18 cellular contexts compared by ENCODE assay signal in genomic region chr16:66486199-66486772, GRCh38. TPM values are rescaled to one million over a fixed set of nuclear protein-coding genes. Genes with fewer than 3 reads are reported as not detected.
DNase-seq lines count a peak whose midpoint lies in the region; ATAC-seq and TF ChIP-seq lines count a peak whose summit lies in the region.
"Had no signal": no experiment of that assay in that cellular context is flagged by ENCODE, and none has a peak within 500 bp of the region (broad histone marks: within the 10 kb centered on the region; RNA-seq: fewer than 3 reads in every experiment).

No MANE protein-coding gene starts in this region.

- H3K36me3 ChIP-seq in right atrium auricular region (no peaks in the 10 kb centered on the region), esophagus squamous epithelium (no peaks in the 10 kb centered on the region), trophoblast cell (ENCODE audit: control insufficient read depth in 1 of 2, insufficient read depth in 2 of 2, low read length in 2 of 2) (no peaks in the 10 kb centered on the region), GM23338 (ENCODE audit: insufficient read depth) (no peaks in the 10 kb centered on the region), prostate gland (no peaks in the 10 kb centered on the region)
- H3K36me3 ChIP-seq: transverse colon had no signal

- H2BK120ac ChIP-seq in trophoblast cell (ENCODE audit: insufficient read depth, low read length, poor library complexity), result no peak overlapping the region

- no peak overlapping the region for H2BK5ac ChIP-seq in trophoblast cell (ENCODE audit: low read depth, low read length, poor library complexity)

- H2BK12ac ChIP-seq in trophoblast cell (ENCODE audit: low read length), result no peak overlapping the region

- H3K27me3 Mint-ChIP-seq in GM23338 (ENCODE audit: insufficient read depth, low read depth, poor library complexity), result peaks cover 6% of the 10 kb centered on the region
- H3K27me3 Mint-ChIP-seq: activated CD8-positive, alpha-beta T cell treated with anti-CD3 and anti-CD28 coated beads for 36 hours; activated naive CD8-positive, alpha-beta T cell treated with anti-CD3 and anti-CD28 coated beads, Interleukin-2, amount 50 U/mL, for 24 hours; activated T-helper 17 cell treated with anti-CD3 and anti-CD28 coated beads, Interleukin-2, amount 50 U/mL, for 72 hours had no signal

- H2AFZ ChIP-seq in trophoblast cell (ENCODE audit: insufficient read depth, low read length, poor library complexity) (no peak overlapping the region), GM23338 (no peak overlapping the region)

- TF ChIP-seq POLR2A in esophagus squamous epithelium (IDR thresholded peaks at IDR 0.05), result no peak
- TF ChIP-seq POLR2A in prostate gland (IDR thresholded peaks at IDR 0.05), result no peak

- intact Hi-C loops in Right ventricle myocardium superior (cut with DNase I) (no loop called here), esophagus squamous epithelium (cut with DNase I) (no loop called here), prostate gland (cut with DNase I) (no loop called here)

- H3K4me1 ChIP-seq in right atrium auricular region (peaks cover 0 to 27% of the 10 kb centered on the region in 2 donors), esophagus squamous epithelium (peaks cover 16 to 27% (median 19%) of the 10 kb centered on the region in 3 donors), trophoblast cell (ENCODE audit: control insufficient read depth in 1 of 2, insufficient read depth in 2 of 2, low read length in 2 of 2) (peaks cover 2 to 8% of the 10 kb centered on the region in 2 experiments), GM23338 (ENCODE audit: insufficient read depth) (no peaks in the 10 kb centered on the region), prostate gland (replicated peaks) (no peaks in the 10 kb centered on the region)

- no peak for TF ChIP-seq CTCF in right atrium auricular region (IDR thresholded peaks at IDR 0.05)
- no peak for TF ChIP-seq CTCF in esophagus squamous epithelium (IDR thresholded peaks at IDR 0.05)
- no peak for TF ChIP-seq CTCF in GM23338 (conservative IDR thresholded peaks at IDR 0.05; ENCODE audit: low read depth in 2 of 2)
- TF ChIP-seq CTCF in prostate gland (IDR thresholded peaks at IDR 0.05), result no peak

- no peak overlapping the region for H3K23ac ChIP-seq in trophoblast cell (ENCODE audit: low read length)

- H3K27ac ChIP-seq in right atrium auricular region (peak overlapping the region; percentile 48 to 52), esophagus squamous epithelium (peak overlapping the region; percentile 6 to 75 (median 62)), trophoblast cell (ENCODE audit: low read depth, low read length) (no peak overlapping the region), GM23338 (ENCODE audit: low read depth) (no peak overlapping the region), prostate gland (no peak overlapping the region)

- H2AK5ac ChIP-seq in trophoblast cell (ENCODE audit: low read length), result no peak overlapping the region

- no peak overlapping the region for H3K9ac ChIP-seq in trophoblast cell (ENCODE audit: low read length)

- H3K79me2 ChIP-seq in trophoblast cell (ENCODE audit: control insufficient read depth, insufficient read depth, low read length, poor library complexity) (no peaks in the 10 kb centered on the region), GM23338 (replicated peaks; ENCODE audit: insufficient read depth) (no peaks in the 10 kb centered on the region)

- no peaks in the 10 kb centered on the region for H3K9me2 ChIP-seq in GM23338 (ENCODE audit: insufficient read depth)

- no peak overlapping the region for H3K4me2 ChIP-seq in trophoblast cell (ENCODE audit: low read length)
- H3K4me2 ChIP-seq in GM23338, result no peak overlapping the region

- H3K14ac ChIP-seq in trophoblast cell (ENCODE audit: low read length), result no peak overlapping the region

- 90 to 94% methylated on average over 10 of the region's 12 CpGs for WGBS in esophagus squamous epithelium, 2 donors
- WGBS in trophoblast cell (ENCODE audit: extremely low coverage, insufficient coverage, insufficient read length), result no CpG with 5 or more reads among the region's 12 CpGs
- 92% methylated on average over 12 of the region's 12 CpGs for WGBS in prostate gland

- no peak overlapping the region for H4K12ac ChIP-seq in trophoblast cell (ENCODE audit: low read depth, low read length)

- no peaks in the 10 kb centered on the region for H3F3A ChIP-seq in GM23338 (replicated peaks; ENCODE audit: low read depth)

- peak overlapping the region; percentile 29 for H4K91ac ChIP-seq in trophoblast cell (ENCODE audit: low read depth, low read length)

- no peak for ATAC-seq in Right ventricle myocardium superior (ENCODE audit: poor library complexity)
- ATAC-seq in GM23338, result no peak
- ATAC-seq: activated CD8-positive, alpha-beta T cell treated with anti-CD3 and anti-CD28 coated beads for 36 hours; activated naive CD8-positive, alpha-beta T cell treated with anti-CD3 and anti-CD28 coated beads, Interleukin-2, amount 50 U/mL, for 24 hours; CD8-positive, alpha-beta T cell had no signal

- H3K9me3 ChIP-seq in right atrium auricular region, result no peaks in the 10 kb centered on the region
- no peaks in the 10 kb centered on the region for H3K9me3 ChIP-seq in esophagus squamous epithelium
- H3K9me3 ChIP-seq in trophoblast cell (ENCODE audit: insufficient read depth, low read depth, low read length), result no peaks in the 10 kb centered on the region
- no peaks in the 10 kb centered on the region for H3K9me3 ChIP-seq in prostate gland
- H3K9me3 ChIP-seq: transverse colon had no signal

- H3K36me3 Mint-ChIP-seq in GM23338 (ENCODE audit: low read depth), result no peaks in the 10 kb centered on the region; the same call in 1 of the 3 replicates
- H3K36me3 Mint-ChIP-seq: CD8-positive, alpha-beta T cell had no signal

- no peak overlapping the region for H3K4ac ChIP-seq in trophoblast cell (ENCODE audit: low read depth, low read length)

- no peak overlapping the region for H3K4me3 Mint-ChIP-seq in GM23338
- H3K4me3 Mint-ChIP-seq: activated CD8-positive, alpha-beta T cell treated with anti-CD3 and anti-CD28 coated beads for 36 hours; activated naive CD8-positive, alpha-beta T cell treated with anti-CD3 and anti-CD28 coated beads, Interleukin-2, amount 50 U/mL, for 24 hours; activated T-helper 17 cell treated with anti-CD3 and anti-CD28 coated beads, Interleukin-2, amount 50 U/mL, for 72 hours; CD8-positive, alpha-beta T cell had no signal

- no peaks in the 10 kb centered on the region for H4K20me1 ChIP-seq in GM23338 (replicated peaks; ENCODE audit: insufficient read depth)

- peaks cover 3% of the 10 kb centered on the region for H3K79me1 ChIP-seq in trophoblast cell (ENCODE audit: low read length)

- DNase-seq in right atrium auricular region (ENCODE audit: low spot score) (no peak), Right ventricle myocardium superior (no peak), esophagus squamous epithelium (lab: John Stamatoyannopoulos, UW) (no peak), trophoblast cell (no peak), GM23338 (ENCODE audit: low spot score) (no peak), prostate gland (ENCODE audit: low spot score) (no peak), DMS79 treated with DMSO at 0.1 percent for 48 hours (lab: John Stamatoyannopoulos, UW) (no peak), NCI-H146 treated with DMSO at 0.1 percent for 48 hours (lab: John Stamatoyannopoulos, UW; ENCODE audit: unreplicated experiment) (no peak)
- DNase-seq: activated CD8-positive, alpha-beta T cell treated with anti-CD3 and anti-CD28 coated beads for 36 hours; activated naive CD8-positive, alpha-beta T cell treated with anti-CD3 and anti-CD28 coated beads, Interleukin-2, amount 50 U/mL, for 24 hours; effector memory CD4-positive, alpha-beta T cell; hippocampal formation; NCI-H187 treated with DMSO at 0.1 percent for 48 hours; transverse colon had no signal

- H3K4me3 ChIP-seq in right atrium auricular region, result no peak overlapping the region
- no peak overlapping the region for H3K4me3 ChIP-seq in esophagus squamous epithelium
- H3K4me3 ChIP-seq in trophoblast cell (ENCODE audit: low read depth, low read length), result no peak overlapping the region
- no peak overlapping the region for H3K4me3 ChIP-seq in GM23338
- H3K4me3 ChIP-seq in prostate gland, result no peak overlapping the region
- H3K4me3 ChIP-seq: transverse colon had no signal

- H3K27me3 ChIP-seq in right atrium auricular region (no peaks in the 10 kb centered on the region), esophagus squamous epithelium (no peaks in the 10 kb centered on the region), trophoblast cell (ENCODE audit: insufficient read depth, low read length) (no peaks in the 10 kb centered on the region), GM23338 (ENCODE audit: insufficient read depth) (no peaks in the 10 kb centered on the region), prostate gland (replicated peaks; ENCODE audit: insufficient read depth) (no peaks in the 10 kb centered on the region)
- H3K27me3 ChIP-seq: transverse colon had no signal

- H4K8ac ChIP-seq in trophoblast cell (ENCODE audit: low read depth, low read length), result no peak overlapping the region

- H3K4me1 Mint-ChIP-seq in GM23338, result peaks cover 7% of the 10 kb centered on the region

- H3K27ac Mint-ChIP-seq in GM23338, result no peak overlapping the region
- H3K27ac Mint-ChIP-seq: activated CD8-positive, alpha-beta T cell treated with anti-CD3 and anti-CD28 coated beads for 36 hours; activated naive CD8-positive, alpha-beta T cell treated with anti-CD3 and anti-CD28 coated beads, Interleukin-2, amount 50 U/mL, for 24 hours; CD8-positive, alpha-beta T cell had no signal

- H3K18ac ChIP-seq in trophoblast cell (ENCODE audit: low read length), result no peak overlapping the region

- peaks cover 13% of the 10 kb centered on the region; the same call in 2 of the 3 replicates for H3K9me3 Mint-ChIP-seq in GM23338
- H3K9me3 Mint-ChIP-seq: activated CD8-positive, alpha-beta T cell treated with anti-CD3 and anti-CD28 coated beads for 36 hours; activated naive CD8-positive, alpha-beta T cell treated with anti-CD3 and anti-CD28 coated beads, Interleukin-2, amount 50 U/mL, for 24 hours; activated T-helper 17 cell treated with anti-CD3 and anti-CD28 coated beads, Interleukin-2, amount 50 U/mL, for 72 hours; CD8-positive, alpha-beta T cell had no signal

TF ChIP-seq in GM23338, 12 proteins besides CTCF, POLR2A, EP300 and RAD21 (continues in another document):
- no peak for TF ChIP-seq ZNF114 (CRISPR knock-in tag; IDR thresholded peaks at IDR 0.05)

RNA-seq across cellular contexts. Expression of gene BEAN1, which starts 59.2 kb away (rescaled TPM):
- total RNA-seq in right atrium auricular region, result under 1 TPM; 0.48 to 0.75 TPM
- total RNA-seq in Right ventricle myocardium superior, result 1.4 TPM
- total RNA-seq in esophagus squamous epithelium, result 1 to 10 TPM in 1 of 4 donors, under 1 TPM in 2, not detected in 1; 0.23 to 1.8 (median 0.76) TPM
- 1.0 and 1.2 TPM in 2 replicates for polyA plus RNA-seq in trophoblast cell (2013)
- 0.07 TPM in 1 of 2 replicates, not detected in the other for total RNA-seq in GM23338 (2014; rRNA removed; shearing (Covaris generic))
- 0.10 TPM in 1 of 2 replicates, not detected in the other for polyA plus RNA-seq in GM23338 (2016; fragmentation: Nextera tagmentation; extraction: Ambion mirVana)
- under 1 TPM; 0.14 to 0.51 TPM for total RNA-seq in prostate gland
- total RNA-seq: activated CD8-positive, alpha-beta T cell treated with anti-CD3 and anti-CD28 coated beads for 36 hours; activated T-helper 17 cell treated with anti-CD3 and anti-CD28 coated beads, Interleukin-2, amount 50 U/mL, for 72 hours; CD8-positive, alpha-beta T cell; mononuclear cell; T-helper 1 cell treated with Interleukin-12 subunit alpha and Interleukin-12 subunit beta and Interleukin-4 antibody, amounts not matched to agents 30 ng/mL and 1 ng/mL, for 36 hours had no signal

Comparison
In these comparisons a context has a peak if more than half of its experiments do, and no peak if none do; other contexts are left out.
1. H3K27ac ChIP-seq: peak in right atrium auricular region (2 of 2) and esophagus squamous epithelium (4 of 4); none in trophoblast cell (single experiment), GM23338 (single experiment) and prostate gland (0 of 2).